ENCODE assay signal across 22 cellular contexts in genomic region chr12:65647074-65647473, GRCh38.
"Had no signal": no experiment of that assay in that cellular context is flagged by ENCODE, and none has a peak within 500 bp of the region (broad histone marks: within the 10 kb centered on the region; RNA-seq: fewer than 3 reads in every experiment).

No MANE protein-coding gene starts in this region.

- H3K27ac ChIP-seq: gastroesophageal sphincter, neural progenitor cell, pancreas, stomach, thoracic aorta, transverse colon had no signal

- H2AFZ ChIP-seq: neural progenitor cell had no signal

- H3K4me1 ChIP-seq: gastroesophageal sphincter, neural progenitor cell, pancreas had no signal

- H3K36me3 ChIP-seq: esophagus squamous epithelium, gastroesophageal sphincter, neural progenitor cell, pancreas, stomach, thoracic aorta, transverse colon had no signal

- H3K4me1 Mint-ChIP-seq: memory B cell, neural progenitor cell had no signal

- H3K36me3 Mint-ChIP-seq: memory B cell, neural progenitor cell had no signal

- H3K9me3 ChIP-seq: esophagus squamous epithelium, gastroesophageal sphincter, pancreas, stomach, thoracic aorta, transverse colon had no signal

- H3K27me3 Mint-ChIP-seq: memory B cell, progenitor cell of endocrine pancreas had no signal

- H3K4me2 ChIP-seq: neural progenitor cell had no signal

- H3K4me3 ChIP-seq: esophagus squamous epithelium, gastroesophageal sphincter, neural progenitor cell, pancreas, stomach, thoracic aorta, transverse colon had no signal

- H3K27ac Mint-ChIP-seq: memory B cell; natural killer cell treated with Interleukin-12 subunit alpha and Interleukin-12 subunit beta and Interleukin-15 and Interleukin-18, amount 100 ng/mL, for 72 hours; neural progenitor cell; progenitor cell of endocrine pancreas had no signal

- H3K9me3 Mint-ChIP-seq: memory B cell, neural progenitor cell had no signal

- H3K4me3 Mint-ChIP-seq: memory B cell; natural killer cell treated with Interleukin-12 subunit alpha and Interleukin-12 subunit beta and Interleukin-15 and Interleukin-18, amount 100 ng/mL, for 72 hours; neural progenitor cell had no signal

- H3K9ac ChIP-seq: neural progenitor cell had no signal

- H3K27me3 ChIP-seq: esophagus squamous epithelium, gastroesophageal sphincter, neural progenitor cell, pancreas, stomach, transverse colon had no signal

- ATAC-seq: gastroesophageal sphincter; left lobe of liver; natural killer cell treated with Interleukin-12 subunit alpha and Interleukin-12 subunit beta and Interleukin-15 and Interleukin-18, amount 100 ng/mL, for 72 hours; pancreas; right cardiac atrium had no signal

- DNase-seq: effector memory CD4-positive, alpha-beta T cell; esophagus squamous epithelium; foreskin fibroblast; glutamatergic neuron; islet precursor cell; midbrain; nucleus accumbens; pancreas; right cardiac atrium; small intestine; stimulated activated CD4-positive, alpha-beta T cell treated with anti-CD3 and anti-CD28 coated beads, Interleukin-12 subunit alpha, Interleukin-12 subunit beta, amount 100 ng/mL, for 4 hours; stimulated activated naive CD4-positive, alpha-beta T cell; stomach; substantia nigra; transverse colon had no signal
